Comparison of ENCODE assay signal across 18 cellular contexts in genomic region chr5:73363911-73364730, GRCh38.
A peak's percentile ranks its signal among the peaks of the same experiment; 100 is the strongest.
DNase-seq lines count a peak whose midpoint lies in the region; FAIRE-seq and TF ChIP-seq lines count a peak whose summit lies in the region.
"Had no signal": no experiment of that assay in that cellular context is flagged by ENCODE, and none has a peak within 500 bp of the region (broad histone marks: within the 10 kb centered on the region; RNA-seq: fewer than 3 reads in every experiment).

No MANE protein-coding gene starts in this region.

- H3K23me2 ChIP-seq in H9 (ENCODE audit: insufficient read length, low read depth, low read length, poor library complexity, severe bottlenecking) = no peaks in the 10 kb centered on the region

- DNase-seq in AG09319 (ENCODE audit: extremely low read depth, low read depth) (peak; percentile 54), HFFc6 (no peak), WERI-Rb-1 (no peak), foreskin fibroblast (peak; percentile 72 to 87), H4 (ENCODE audit: low spot score) (no peak), HTR-8/SVneo (ENCODE audit: insufficient read length, low spot score) (no peak), DMS114 treated with DMSO at 0.1 percent for 48 hours (lab: John Stamatoyannopoulos, UW; ENCODE audit: unreplicated experiment) (no peak), H9 (no peak)
- DNase-seq: activated T-cell treated with anti-CD3 and anti-CD28 coated beads, Interleukin-2, amount 50 U/mL, for 72 hours; CD4-positive, alpha-beta T cell; NCI-H1092; NCI-H69; stimulated activated CD4-positive, alpha-beta T cell treated with anti-CD3 and anti-CD28 coated beads, Interleukin-2, amount 100 ng/mL, for 48 hours; stimulated activated naive CD8-positive, alpha-beta T cell treated with anti-CD3 and anti-CD28 coated beads, Interleukin-15, Interleukin-2, amounts not matched to agents 100 U/mL and 50 U/mL, for 24 hours had no signal

- no peak overlapping the region for H2BK15ac ChIP-seq in H9 (ENCODE audit: low read depth, low read length)

- H3K4me1 Mint-ChIP-seq in HFFc6 (ENCODE audit: low read depth) (peaks cover 57% of the 10 kb centered on the region), H9 (peaks cover 6% of the 10 kb centered on the region in 2 experiments; a peak in 3 of 4 replicates)
- H3K4me1 Mint-ChIP-seq: mesothelial cell of epicardium had no signal

- H3K9me3 Mint-ChIP-seq in HFFc6 (no peaks in the 10 kb centered on the region), H9 (peaks cover 0 to 2% of the 10 kb centered on the region in 2 experiments; a peak in 1 of 5 replicates)
- H3K9me3 Mint-ChIP-seq: CD4-positive, alpha-beta T cell had no signal

- 0 out of 2 replicates have a peak overlapping the region, but pooled peaks have one; percentile 87 for H3K27ac Mint-ChIP-seq in HFFc6
- H3K27ac Mint-ChIP-seq in H9 = no peak overlapping the region; a peak in 1 of 7 replicates
- H3K27ac Mint-ChIP-seq: activated T-cell treated with anti-CD3 and anti-CD28 coated beads, Interleukin-2, amount 50 U/mL, for 72 hours; CD4-positive, alpha-beta T cell; mesothelial cell of epicardium had no signal

- H4K91ac ChIP-seq in H9 (ENCODE audit: insufficient read length, low read depth, low read length) = no peak overlapping the region

- H2BK12ac ChIP-seq in H9 (ENCODE audit: insufficient read length, low read depth, low read length) = no peak overlapping the region

- H2BK20ac ChIP-seq in H9 (ENCODE audit: low read depth, low read length, poor library complexity, severe bottlenecking) = no peak overlapping the region

- no peak overlapping the region for H3K56ac ChIP-seq in H9 (ENCODE audit: insufficient read length, low read depth, low read length)

- H3K27me3 Mint-ChIP-seq in HFFc6 (ENCODE audit: insufficient read depth) = peaks cover 1% of the 10 kb centered on the region
- peaks cover 8% of the 10 kb centered on the region for H3K27me3 Mint-ChIP-seq in H9 (ENCODE audit: low read depth)

- H4K5ac ChIP-seq in H9 (ENCODE audit: insufficient read length, low read depth, low read length) = no peak overlapping the region

- no peak overlapping the region for H2AFZ ChIP-seq in H9 (ENCODE audit: low read length)
- H2AFZ ChIP-seq: parathyroid adenoma had no signal

- H3K27me3 ChIP-seq in WERI-Rb-1 (ENCODE audit: insufficient read depth, low read depth, severe bottlenecking) (no peaks in the 10 kb centered on the region), H9 (ENCODE audit: insufficient read depth, low read length) (no peaks in the 10 kb centered on the region)

- no peak overlapping the region for H2BK5ac ChIP-seq in H9 (ENCODE audit: insufficient read length, low read length)

- WGBS in H9 (ENCODE audit: extremely low coverage, insufficient read length, low lambda C conversion rate) = no CpG with 5 or more reads among the region's 4 CpGs

- H3K27ac ChIP-seq in WERI-Rb-1 (no peak overlapping the region), H9 (ENCODE audit: insufficient read length, low read depth, low read length) (no peak overlapping the region)
- H3K27ac ChIP-seq: parathyroid adenoma, SK-N-MC had no signal

- H3K79me1 ChIP-seq in H9 (ENCODE audit: insufficient read depth, low read depth, low read length, poor library complexity, severe bottlenecking) = no peaks in the 10 kb centered on the region

- H3K23ac ChIP-seq in H9 (ENCODE audit: insufficient read length, low read depth, low read length) = no peak overlapping the region

- H3K4me3 ChIP-seq in WERI-Rb-1 (ENCODE audit: low read depth, low read length) (no peak overlapping the region), foreskin fibroblast (ENCODE audit: low read depth in 1 of 2, low read length in 2 of 2) (no peak overlapping the region)
- H3K4me3 ChIP-seq: SK-N-MC had no signal

- H3K79me2 ChIP-seq in H9 (ENCODE audit: insufficient read depth, low read length) = no peaks in the 10 kb centered on the region
- H3K79me2 ChIP-seq: parathyroid adenoma had no signal

- H3K18ac ChIP-seq in H9 (ENCODE audit: insufficient read length, low read depth, low read length) = no peak overlapping the region

- no peaks in the 10 kb centered on the region for H4K20me1 ChIP-seq in H9 (ENCODE audit: control insufficient read depth, insufficient read depth, insufficient read length)

- H3K4me3 Mint-ChIP-seq in HFFc6 (no peak overlapping the region), H9 (no peak overlapping the region)
- H3K4me3 Mint-ChIP-seq: activated T-cell treated with anti-CD3 and anti-CD28 coated beads, Interleukin-2, amount 50 U/mL, for 72 hours; CD4-positive, alpha-beta T cell; mesothelial cell of epicardium had no signal

- no peak overlapping the region for H3K14ac ChIP-seq in H9 (ENCODE audit: insufficient read depth, low read length)

- no peak overlapping the region for H3K9ac ChIP-seq in H9 (ENCODE audit: extremely low read depth, insufficient read length, low read length)
- H3K9ac ChIP-seq: parathyroid adenoma had no signal

- H4K8ac ChIP-seq in H9 (replicated peaks; ENCODE audit: insufficient read length, low read depth, low read length) = no peak overlapping the region

- FAIRE-seq in HTR-8/SVneo (lab: Jason Lieb, UNC) = no peak
- FAIRE-seq: endometrium had no signal

- TF ChIP-seq CTCF in AG09319 (IDR thresholded peaks at IDR 0.05; ENCODE audit: low read depth, low read length) = peak; percentile 45
- no peak; the same call in 1 of the 2 replicates for TF ChIP-seq CTCF in HFFc6 (IDR thresholded peaks at IDR 0.05)
- TF ChIP-seq CTCF in WERI-Rb-1 (IDR thresholded peaks at IDR 0.05; ENCODE audit: low read depth, low read length) = peak; percentile 31; the same call in 1 of the 2 replicates
- peak; percentile 18 for TF ChIP-seq CTCF in foreskin fibroblast (IDR thresholded peaks at IDR 0.05; ENCODE audit: low read depth, low read length)
- no peak for TF ChIP-seq CTCF in H9 (conservative IDR thresholded peaks at IDR 0.05)

- no peak overlapping the region for H3K4me2 ChIP-seq in H9 (ENCODE audit: insufficient read depth, insufficient read length, low read length)

- H2BK120ac ChIP-seq in H9 (ENCODE audit: low read depth, low read length, poor library complexity, severe bottlenecking) = no peak overlapping the region

- H2AK5ac ChIP-seq in H9 (ENCODE audit: insufficient read length, low read length) = no peak overlapping the region

- H3T11ph ChIP-seq in H9 (ENCODE audit: low read length) = no peak overlapping the region

- H3K4ac ChIP-seq in H9 (ENCODE audit: low read depth, low read length) = no peak overlapping the region

- H3K9me3 ChIP-seq in WERI-Rb-1 (ENCODE audit: severe bottlenecking) (no peaks in the 10 kb centered on the region), H9 (ENCODE audit: control insufficient read depth, low read depth, low read length) (no peaks in the 10 kb centered on the region)

- H3K36me3 ChIP-seq in WERI-Rb-1 = no peaks in the 10 kb centered on the region

- H3K4me1 ChIP-seq in H9 (ENCODE audit: insufficient read depth, low read length) = no peaks in the 10 kb centered on the region
- H3K4me1 ChIP-seq: parathyroid adenoma had no signal

- H3K36me3 Mint-ChIP-seq in HFFc6 (ENCODE audit: low read depth) (no peaks in the 10 kb centered on the region; the same call in 1 of the 2 replicates), H9 (ENCODE audit: insufficient read depth in 1 of 3, low read depth in 3 of 3) (0 out of 7 replicates have a peak, but pooled peaks cover 0 to 3% (median 0%) of the 10 kb centered on the region in 3 experiments)
- H3K36me3 Mint-ChIP-seq: mesothelial cell of epicardium had no signal

Comparison
In these comparisons a context has a peak if more than half of its experiments do, and no peak if none do; other contexts are left out.
1. DNase-seq: peak in AG09319 (single experiment) and foreskin fibroblast (2 of 2); none in HFFc6 (single experiment), WERI-Rb-1 (single experiment), H4 (single experiment), HTR-8/SVneo (single experiment), DMS114 treated with DMSO at 0.1 percent for 48 hours (single experiment) and H9 (single experiment).
2. CTCF ChIP-seq: peak in AG09319 (single experiment), WERI-Rb-1 (single experiment) and foreskin fibroblast (single experiment); none in HFFc6 (single experiment) and H9 (single experiment).